10 cellular contexts compared by ENCODE assay signal in genomic region chr6:32886674-32887383, GRCh38. TPM values are rescaled to one million over a fixed set of nuclear protein-coding genes. Genes with fewer than 3 reads are reported as not detected.
DNase-seq lines count a peak whose midpoint lies in the region; ATAC-seq and TF ChIP-seq lines count a peak whose summit lies in the region.
"Had no signal": no experiment of that assay in that cellular context is flagged by ENCODE, and none has a peak within 500 bp of the region (broad histone marks: within the 10 kb centered on the region; RNA-seq: fewer than 3 reads in every experiment).

No MANE protein-coding gene starts in this region.

- no peak overlapping the region for H3K4ac ChIP-seq in mesenchymal stem cell (ENCODE audit: low read depth in 1 of 2, low read length in 2 of 2)

- H3K9ac ChIP-seq in mesenchymal stem cell (ENCODE audit: low read length): peak overlapping the region; percentile 54

- intact Hi-C loops in body of pancreas (cut with DNase I): loop anchor here (5.0 to 10.0 kb wide), 2 partner anchors 60 to 98 kb away; no protein-coding TSS in a partner anchor

- H3K4me2 ChIP-seq in mesenchymal stem cell (ENCODE audit: low read length, poor library complexity, severe bottlenecking): peak overlapping the region; percentile 42

- TF ChIP-seq POLR2A in body of pancreas (IDR thresholded peaks at IDR 0.05): no peak

- no peak overlapping the region for H3K23ac ChIP-seq in mesenchymal stem cell (ENCODE audit: low read length in 2 of 2)

- no peak overlapping the region for H3K14ac ChIP-seq in mesenchymal stem cell (ENCODE audit: low read length in 2 of 2)

- in situ Hi-C loops in G401 (cut with HindIII; ENCODE audit: low sequenced_read_pairs): no loop called here

- no peak overlapping the region for H2BK120ac ChIP-seq in mesenchymal stem cell (ENCODE audit: low read depth, low read length)

- no peak overlapping the region for H4K91ac ChIP-seq in mesenchymal stem cell (ENCODE audit: low read length)

- H3K27ac ChIP-seq in 22Rv1 (peak overlapping the region; percentile 36; the same call in 1 of the 2 replicates), HEK293 (ENCODE audit: extremely low read depth, low read depth, low read length) (no peak overlapping the region), body of pancreas (peak overlapping the region in 1 of 4 donors; percentile 27), mesenchymal stem cell (ENCODE audit: low read length, poor library complexity, severe bottlenecking) (peak overlapping the region; percentile 13)
- H3K27ac ChIP-seq: colonic mucosa had no signal

- no peak for ATAC-seq in body of pancreas
- no peak for ATAC-seq in GM18511 (IDR thresholded peaks at IDR 0.05; ENCODE audit: unreplicated experiment)
- ATAC-seq in GM21717 (IDR thresholded peaks at IDR 0.05; ENCODE audit: unreplicated experiment): no peak
- no peak for ATAC-seq in GM21529 (IDR thresholded peaks at IDR 0.05; ENCODE audit: unreplicated experiment)

- TF ChIP-seq CTCF in 22Rv1 (IDR thresholded peaks at IDR 0.05) (no peak), HEK293 (tag by site-specific recombination; IDR thresholded peaks at IDR 0.05) (no peak), body of pancreas (IDR thresholded peaks at IDR 0.05) (no peak)

- H2BK5ac ChIP-seq in mesenchymal stem cell (ENCODE audit: low read depth, low read length, poor library complexity, severe bottlenecking): no peak overlapping the region

- H3K9me3 ChIP-seq in HEK293 (ENCODE audit: control insufficient read depth, insufficient read depth, low read depth, low read length) (no peaks in the 10 kb centered on the region), body of pancreas (no peaks in the 10 kb centered on the region), mesenchymal stem cell (ENCODE audit: control insufficient read depth, low read length) (no peaks in the 10 kb centered on the region)
- H3K9me3 ChIP-seq: colonic mucosa had no signal

- peaks cover 4% of the 10 kb centered on the region for H3K4me1 ChIP-seq in HEK293 (ENCODE audit: control insufficient read depth, insufficient read depth, low read length)
- H3K4me1 ChIP-seq in body of pancreas: peaks cover 9% of the 10 kb centered on the region
- H3K4me1 ChIP-seq in mesenchymal stem cell (ENCODE audit: control insufficient read depth, insufficient read depth, low read depth, low read length): peaks cover 4% of the 10 kb centered on the region
- H3K4me1 ChIP-seq: colonic mucosa had no signal

- H2AK5ac ChIP-seq in mesenchymal stem cell (ENCODE audit: low read length, severe bottlenecking): peak overlapping the region; percentile 54

- H3K79me1 ChIP-seq in mesenchymal stem cell (replicated peaks; ENCODE audit: low read length, poor library complexity, severe bottlenecking): peaks cover 2% of the 10 kb centered on the region

- no peak overlapping the region for H2AFZ ChIP-seq in mesenchymal stem cell (ENCODE audit: low read depth, low read length)

- H2BK12ac ChIP-seq in mesenchymal stem cell (ENCODE audit: low read length in 2 of 2): no peak overlapping the region

- DNase-seq in body of pancreas: peak; percentile 34 to 61 (median 46)
- peak; percentile 23 for DNase-seq in mesenchymal stem cell
- DNase-seq in G401 (ENCODE audit: low spot score): no peak
- DNase-seq: activated CD8-positive, alpha-beta memory T cell treated with anti-CD3 and anti-CD28 coated beads, Interleukin-2, amount 50 U/mL, for 48 hours; colonic mucosa had no signal

- H3K27me3 ChIP-seq in body of pancreas (no peaks in the 10 kb centered on the region), mesenchymal stem cell (ENCODE audit: control insufficient read depth in 1 of 2, insufficient read depth in 1 of 2, low read length in 2 of 2) (no peaks in the 10 kb centered on the region)
- H3K27me3 ChIP-seq: colonic mucosa had no signal

- H3K4me3 ChIP-seq in HEK293 (ENCODE audit: low read depth, low read length) (no peak overlapping the region), body of pancreas (no peak overlapping the region), mesenchymal stem cell (ENCODE audit: insufficient read depth in 1 of 2, low read depth in 1 of 2, low read length in 2 of 2) (peak overlapping the region in 1 of 2 experiments; percentile 12)
- H3K4me3 ChIP-seq: colonic mucosa had no signal

- CTCF ChIA-PET in HEK293 (lab: Yijun Ruan, JAX): interaction anchor here (0.9 to 7.6 kb wide), 22 partner anchors 7 to 263 kb away, joined by 3 to 185 read pairs (median 9); partner anchors contain the start of genes HLA-DMA and HLA-DMB

- no peak overlapping the region for H3K18ac ChIP-seq in mesenchymal stem cell (ENCODE audit: low read depth in 1 of 2, low read length in 2 of 2)

- POLR2A ChIA-PET in HEK293 (lab: Yijun Ruan, JAX): interaction anchor here (1.4 to 1.7 kb wide), 3 partner anchors 8 to 98 kb away, joined by 9 to 24 read pairs (median 12); no protein-coding TSS in a partner anchor

- 34 to 39% methylated on average over 3 of the region's 3 CpGs for WGBS in body of pancreas, 2 donors
- WGBS in mesenchymal stem cell: 59% methylated on average over 3 of the region's 3 CpGs

- no peak overlapping the region for H2BK15ac ChIP-seq in mesenchymal stem cell (ENCODE audit: low read depth, poor library complexity, severe bottlenecking)

- H3K36me3 ChIP-seq in HEK293 (ENCODE audit: control insufficient read depth in 2 of 2, insufficient read depth in 1 of 2, low read length in 2 of 2) (no peaks in the 10 kb centered on the region), body of pancreas (replicated peaks in 1 of 2; ENCODE audit: insufficient read depth in 1 of 2, low read depth in 2 of 2) (no peaks in the 10 kb centered on the region), mesenchymal stem cell (ENCODE audit: control insufficient read depth in 1 of 2, insufficient read depth in 2 of 2, low read depth in 1 of 2, low read length in 2 of 2) (no peaks in the 10 kb centered on the region)
- H3K36me3 ChIP-seq: colonic mucosa had no signal

- no peak overlapping the region for H4K8ac ChIP-seq in mesenchymal stem cell (ENCODE audit: low read length)

TF ChIP-seq in HEK293, 187 proteins besides CTCF, POLR2A, EP300 and RAD21:
- TF ChIP-seq GLIS2 (tag by site-specific recombination; IDR thresholded peaks at IDR 0.05) (no peak), ZNF335 (tag by site-specific recombination; conservative IDR thresholded peaks at IDR 0.05) (peak; percentile 51; the same call in 1 of the 2 replicates), ZNF544 (tag by site-specific recombination; IDR thresholded peaks at IDR 0.05) (no peak)

RNA-seq across cellular contexts. Expression of gene PSMB9, which starts 32.8 kb away (rescaled TPM):
- total RNA-seq in body of pancreas: 10 to 100 TPM in 1 of 2 donors, 1 to 10 TPM in 1; 4.6 to 14.5 TPM
- 22.5 TPM for polyA plus RNA-seq in mesenchymal stem cell (2013, experiment 1 of 2)
- polyA plus RNA-seq in mesenchymal stem cell (2013, experiment 2 of 2): 23.3 TPM
- 20.2 and 26.0 TPM in 2 replicates for total RNA-seq in G401 (2014; rRNA removed; shearing (Covaris generic))

RNA-seq across cellular contexts. Expression of gene TAP1, which starts 33.3 kb away (rescaled TPM):
- total RNA-seq in body of pancreas: 10 to 100 TPM in 1 of 2 donors, 1 to 10 TPM in 1; 7.9 to 12.2 TPM
- polyA plus RNA-seq in mesenchymal stem cell (2013, experiment 1 of 2): 27.8 TPM
- polyA plus RNA-seq in mesenchymal stem cell (2013, experiment 2 of 2): 29.5 TPM
- total RNA-seq in G401 (2014; rRNA removed; shearing (Covaris generic)): 33.4 and 41.3 TPM in 2 replicates

RNA-seq across cellular contexts. Expression of gene PSMB8, which starts 43.0 kb away (rescaled TPM):
- 10 to 100 TPM in 1 of 2 donors, 1 to 10 TPM in 1; 9.9 to 24.1 TPM for total RNA-seq in body of pancreas
- polyA plus RNA-seq in mesenchymal stem cell (2013, experiment 1 of 2): 73.2 TPM
- polyA plus RNA-seq in mesenchymal stem cell (2013, experiment 2 of 2): 77.8 TPM
- total RNA-seq in G401 (2014; rRNA removed; shearing (Covaris generic)): not detected in 2 replicates

RNA-seq across cellular contexts. Expression of gene TAP2, which starts 48.3 kb away (rescaled TPM):
- total RNA-seq in body of pancreas: 10 to 100 TPM in 1 of 2 donors, 1 to 10 TPM in 1; 5.2 to 13.8 TPM
- polyA plus RNA-seq in mesenchymal stem cell (2013, experiment 1 of 2): 23.7 TPM
- 23.3 TPM for polyA plus RNA-seq in mesenchymal stem cell (2013, experiment 2 of 2)
- total RNA-seq in G401 (2014; rRNA removed; shearing (Covaris generic)): 8.9 and 14.5 TPM in 2 replicates

RNA-seq across cellular contexts. Expression of gene HLA-DMB, which starts 54.0 kb away (rescaled TPM):
- total RNA-seq in body of pancreas: 10 to 100 TPM in 1 of 2 donors, 1 to 10 TPM in 1; 3.0 to 14.3 TPM
- 1.5 TPM for polyA plus RNA-seq in mesenchymal stem cell (2013, experiment 1 of 2)
- polyA plus RNA-seq in mesenchymal stem cell (2013, experiment 2 of 2): 1.7 TPM
- 3.2 and 8.0 TPM in 2 replicates for total RNA-seq in G401 (2014; rRNA removed; shearing (Covaris generic))

Comparison
In these comparisons a context has a peak if more than half of its experiments do, and no peak if none do; other contexts are left out.
1. RNA of gene PSMB8, which starts 43.0 kb away (total RNA-seq): 9.9 to 24.1 TPM in body of pancreas; not detected in G401; every median in the first group is over 10 times any median in the second.